22 cellular contexts compared by ENCODE assay signal in the genomic region with DNA sequence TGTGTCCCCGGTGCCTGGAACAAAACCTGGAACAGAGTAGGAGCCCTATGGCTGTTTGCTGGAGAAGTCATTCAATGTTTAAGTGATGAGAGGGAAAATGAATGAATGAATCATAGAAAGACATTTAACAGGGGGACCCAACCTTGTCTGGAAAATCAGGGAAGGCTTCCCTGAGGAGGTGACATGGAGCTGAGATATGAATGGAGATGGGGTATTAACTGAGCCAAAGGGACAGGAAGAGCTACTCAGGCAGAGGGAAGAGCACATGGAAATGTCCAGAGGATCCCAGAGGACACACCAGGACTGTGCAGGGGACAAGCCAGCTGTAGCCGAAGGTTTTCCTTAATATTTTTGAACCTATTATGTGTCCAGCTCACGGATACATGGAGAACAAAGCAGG.
DNase-seq lines count a peak whose midpoint lies in the region; ATAC-seq and TF ChIP-seq lines count a peak whose summit lies in the region.
"Had no signal": no experiment of that assay in that cellular context is flagged by ENCODE, and none has a peak within 500 bp of the region (broad histone marks: within the 10 kb centered on the region; RNA-seq: fewer than 3 reads in every experiment).

No MANE protein-coding gene starts in this region.

- H3K4me1 Mint-ChIP-seq in endothelial cell (ENCODE audit: unreplicated experiment), result peaks cover 11% of the 10 kb centered on the region
- H3K4me1 Mint-ChIP-seq in stimulated activated effector memory CD8-positive, alpha-beta T cell treated with anti-CD3 and anti-CD28 coated beads, Interleukin-12 subunit alpha, Interleukin-12 subunit beta, amount 100 ng/mL, for 72 hours, result no peaks in the 10 kb centered on the region
- no peaks in the 10 kb centered on the region for H3K4me1 Mint-ChIP-seq in activated naive CD4-positive, alpha-beta T cell treated with anti-CD3 and anti-CD28 coated beads, Interleukin-2, amount 10 ng/mL, durations not matched to agents 7 days and 5 days
- H3K4me1 Mint-ChIP-seq: B cell had no signal

- H3K4me1 ChIP-seq in ACC112 (ENCODE audit: control insufficient read depth, insufficient read depth, low read length, unreplicated experiment) (peaks cover 18% of the 10 kb centered on the region), RWPE2 (ENCODE audit: insufficient read depth, poor library complexity, severe bottlenecking) (peaks cover 51% of the 10 kb centered on the region)
- H3K4me1 ChIP-seq: Peyer's patch had no signal

- DNase-seq in RWPE2 (ENCODE audit: low spot score) (no peak), endothelial cell (ENCODE audit: low spot score) (no peak)
- DNase-seq in stimulated activated effector memory CD8-positive, alpha-beta T cell treated with anti-CD3 and anti-CD28 coated beads, Interleukin-12 subunit alpha, Interleukin-12 subunit beta, amount 100 ng/mL, for 72 hours (ENCODE audit: low spot score in 2 of 2), result no peak
- DNase-seq in activated naive CD4-positive, alpha-beta T cell treated with anti-CD3 and anti-CD28 coated beads, Interleukin-2, amount 10 ng/mL, durations not matched to agents 7 days and 5 days, result no peak
- DNase-seq in activated CD4-positive, CD25-positive, alpha-beta regulatory T cell (lab: John Stamatoyannopoulos, UW), result no peak
- DNase-seq: EL, GF-D8, H7, NCI-H1417, NCI-H1694 treated with DMSO at 0.1 percent for 48 hours, NCI-H2081 treated with DMSO at 0.1 percent for 48 hours, NCI-H2171 treated with DMSO at 0.1 percent for 48 hours, NCI-H524 treated with DMSO at 0.1 percent for 48 hours, Peyer's patch had no signal

- H3K4me3 ChIP-seq in ACC112 (ENCODE audit: low read depth, low read length), result no peak overlapping the region
- H3K4me3 ChIP-seq in RWPE2 (ENCODE audit: severe bottlenecking), result no peak overlapping the region
- H3K4me3 ChIP-seq: Peyer's patch, SJSA1 had no signal

- no peaks in the 10 kb centered on the region for H3K79me2 ChIP-seq in ACC112 (ENCODE audit: control insufficient read depth, insufficient read depth, low read length, unreplicated experiment)

- no peaks in the 10 kb centered on the region for H3K36me3 Mint-ChIP-seq in endothelial cell (ENCODE audit: low read depth, unreplicated experiment)
- H3K36me3 Mint-ChIP-seq in stimulated activated effector memory CD8-positive, alpha-beta T cell treated with anti-CD3 and anti-CD28 coated beads, Interleukin-12 subunit alpha, Interleukin-12 subunit beta, amount 100 ng/mL, for 72 hours, result no peaks in the 10 kb centered on the region
- H3K36me3 Mint-ChIP-seq in activated naive CD4-positive, alpha-beta T cell treated with anti-CD3 and anti-CD28 coated beads, Interleukin-2, amount 10 ng/mL, durations not matched to agents 7 days and 5 days, result no peaks in the 10 kb centered on the region
- H3K36me3 Mint-ChIP-seq: CD14-positive monocyte had no signal

- no peak for ATAC-seq in RWPE2 (ENCODE audit: low read depth)
- no peak for ATAC-seq in stimulated activated effector memory CD8-positive, alpha-beta T cell treated with anti-CD3 and anti-CD28 coated beads, Interleukin-12 subunit alpha, Interleukin-12 subunit beta, amount 100 ng/mL, for 72 hours
- no peak for ATAC-seq in GM19455 (IDR thresholded peaks at IDR 0.05; ENCODE audit: unreplicated experiment)
- ATAC-seq: Right ventricle myocardium inferior had no signal

- H3K27ac Mint-ChIP-seq in endothelial cell (ENCODE audit: unreplicated experiment), result no peak overlapping the region
- peak overlapping the region; percentile 5 for H3K27ac Mint-ChIP-seq in stimulated activated effector memory CD8-positive, alpha-beta T cell treated with anti-CD3 and anti-CD28 coated beads, Interleukin-12 subunit alpha, Interleukin-12 subunit beta, amount 100 ng/mL, for 72 hours
- no peak overlapping the region for H3K27ac Mint-ChIP-seq in activated naive CD4-positive, alpha-beta T cell treated with anti-CD3 and anti-CD28 coated beads, Interleukin-2, amount 10 ng/mL, durations not matched to agents 7 days and 5 days
- H3K27ac Mint-ChIP-seq: B cell had no signal

- TF ChIP-seq CTCF in RWPE2 (IDR thresholded peaks at IDR 0.05; ENCODE audit: poor library complexity, severe bottlenecking) (no peak), endothelial cell (IDR thresholded peaks at IDR 0.05; ENCODE audit: unreplicated experiment) (no peak)

- no peaks in the 10 kb centered on the region for H3K9me3 ChIP-seq in RWPE2 (ENCODE audit: severe bottlenecking)
- H3K9me3 ChIP-seq: Peyer's patch, SJSA1 had no signal

- no peaks in the 10 kb centered on the region for H3K36me3 ChIP-seq in ACC112 (ENCODE audit: insufficient read depth, low read length)
- no peaks in the 10 kb centered on the region for H3K36me3 ChIP-seq in RWPE2 (ENCODE audit: low read depth)
- H3K36me3 ChIP-seq: Peyer's patch, SJSA1 had no signal

- no peaks in the 10 kb centered on the region for H3K9me3 Mint-ChIP-seq in endothelial cell (ENCODE audit: unreplicated experiment)
- no peaks in the 10 kb centered on the region for H3K9me3 Mint-ChIP-seq in stimulated activated effector memory CD8-positive, alpha-beta T cell treated with anti-CD3 and anti-CD28 coated beads, Interleukin-12 subunit alpha, Interleukin-12 subunit beta, amount 100 ng/mL, for 72 hours
- H3K9me3 Mint-ChIP-seq in activated naive CD4-positive, alpha-beta T cell treated with anti-CD3 and anti-CD28 coated beads, Interleukin-2, amount 10 ng/mL, durations not matched to agents 7 days and 5 days, result no peaks in the 10 kb centered on the region

- H2AFZ ChIP-seq in ACC112 (ENCODE audit: low read length, unreplicated experiment), result no peak overlapping the region

- no peaks in the 10 kb centered on the region for H3K27me3 ChIP-seq in ACC112 (ENCODE audit: insufficient read depth, low read length)
- no peaks in the 10 kb centered on the region for H3K27me3 ChIP-seq in RWPE2 (ENCODE audit: insufficient read depth, poor library complexity, severe bottlenecking)
- H3K27me3 ChIP-seq: Peyer's patch, SJSA1 had no signal

- peaks cover 2% of the 10 kb centered on the region for H3K27me3 Mint-ChIP-seq in endothelial cell (ENCODE audit: unreplicated experiment)
- H3K27me3 Mint-ChIP-seq in activated naive CD4-positive, alpha-beta T cell treated with anti-CD3 and anti-CD28 coated beads, Interleukin-2, amount 10 ng/mL, durations not matched to agents 7 days and 5 days, result peaks cover 26% of the 10 kb centered on the region

- CTCF ChIA-PET in activated naive CD4-positive, alpha-beta T cell treated with anti-CD3 and anti-CD28 coated beads, Interleukin-2, amount 10 ng/mL, durations not matched to agents 7 days and 5 days (lab: Charles Lee), result interaction anchor here (0.8 kb wide), 1 partner anchor 10 kb away, joined by 4 read pairs; no protein-coding TSS in a partner anchor

- peak overlapping the region; percentile 43 for H3K4me3 Mint-ChIP-seq in endothelial cell (ENCODE audit: unreplicated experiment)
- no peak overlapping the region for H3K4me3 Mint-ChIP-seq in stimulated activated effector memory CD8-positive, alpha-beta T cell treated with anti-CD3 and anti-CD28 coated beads, Interleukin-12 subunit alpha, Interleukin-12 subunit beta, amount 100 ng/mL, for 72 hours
- no peak overlapping the region for H3K4me3 Mint-ChIP-seq in activated naive CD4-positive, alpha-beta T cell treated with anti-CD3 and anti-CD28 coated beads, Interleukin-2, amount 10 ng/mL, durations not matched to agents 7 days and 5 days
- H3K4me3 Mint-ChIP-seq: B cell, CD14-positive monocyte had no signal

- H3K27ac ChIP-seq in ACC112 (ENCODE audit: low read depth, low read length) (peak overlapping the region; percentile 20; the same call in 1 of the 2 replicates), RWPE2 (ENCODE audit: poor library complexity, severe bottlenecking) (peak overlapping the region; percentile 99)
- H3K27ac ChIP-seq: HL-60, KMS-11, SJSA1 had no signal
